ENCODE assay signal across 11 cellular contexts in genomic region chr20:5654557-5654956, GRCh38. TPM values are rescaled to one million over a fixed set of nuclear protein-coding genes. Genes with fewer than 3 reads are reported as not detected.
DNase-seq lines count a peak whose midpoint lies in the region; ATAC-seq and TF ChIP-seq lines count a peak whose summit lies in the region.
"Had no signal": no experiment of that assay in that cellular context is flagged by ENCODE, and none has a peak within 500 bp of the region (broad histone marks: within the 10 kb centered on the region; RNA-seq: fewer than 3 reads in every experiment).

No MANE protein-coding gene starts in this region.

- H3K27ac ChIP-seq in DOHH2 (ENCODE audit: low read depth, low read length) (peak overlapping the region; percentile 92), mucosa of rectum (ENCODE audit: low read depth in 2 of 2, low read length in 2 of 2) (peak overlapping the region; percentile 23 to 67), caudate nucleus (ENCODE audit: low read depth, low read length) (no peak overlapping the region)
- H3K27ac ChIP-seq: KMS-11 had no signal

- ATAC-seq in GM18498 (IDR thresholded peaks at IDR 0.05; ENCODE audit: unreplicated experiment), result no peak

- peak overlapping the region; percentile 72 for H3K4me2 ChIP-seq in DOHH2 (ENCODE audit: low read length)
- H3K4me2 ChIP-seq: KMS-11 had no signal

- no peaks in the 10 kb centered on the region for H3K9me3 ChIP-seq in DOHH2 (ENCODE audit: control insufficient read depth, insufficient read depth, low read length)
- no peaks in the 10 kb centered on the region for H3K9me3 ChIP-seq in mucosa of rectum (ENCODE audit: control insufficient read depth in 2 of 2, low read length in 2 of 2)

- H3K4me3 ChIP-seq in DOHH2 (ENCODE audit: low read length) (peak overlapping the region; percentile 25), astrocyte of the spinal cord (ENCODE audit: low read depth, low read length) (no peak overlapping the region), mucosa of rectum (ENCODE audit: low read length in 2 of 2) (no peak overlapping the region)
- H3K4me3 ChIP-seq: lung had no signal

- TF ChIP-seq CTCF in DOHH2 (IDR thresholded peaks at IDR 0.05; ENCODE audit: low read depth, low read length, poor library complexity, severe bottlenecking) (no peak), astrocyte of the spinal cord (IDR thresholded peaks at IDR 0.05; ENCODE audit: low read depth, low read length) (no peak)

- H3K27me3 ChIP-seq in DOHH2 (ENCODE audit: control insufficient read depth, low read length) (no peaks in the 10 kb centered on the region), mucosa of rectum (ENCODE audit: control insufficient read depth in 2 of 2, insufficient read depth in 2 of 2, low read length in 2 of 2) (no peaks in the 10 kb centered on the region)

- H3K4me1 ChIP-seq in DOHH2 (ENCODE audit: control insufficient read depth, low read length) (peaks cover 93% of the 10 kb centered on the region), mucosa of rectum (ENCODE audit: control insufficient read depth in 2 of 2, insufficient read depth in 2 of 2, low read length in 2 of 2) (peaks cover 13 to 16% of the 10 kb centered on the region in 2 donors)

- H3K9me2 ChIP-seq in DOHH2 (replicated peaks; ENCODE audit: control insufficient read depth, low read length), result no peaks in the 10 kb centered on the region

- no peaks in the 10 kb centered on the region for H3K79me2 ChIP-seq in DOHH2 (ENCODE audit: control insufficient read depth, low read length)

- H3F3A ChIP-seq in DOHH2 (ENCODE audit: control insufficient read depth, insufficient read depth), result peaks cover 31% of the 10 kb centered on the region

- DNase-seq in NCI-H1417 (lab: John Stamatoyannopoulos, UW) (peak in 2 of 3 experiments; percentile 19 to 69), astrocyte of the spinal cord (ENCODE audit: low read depth, low spot score) (peak; percentile 92), ureter (ENCODE audit: low spot score) (no peak), caudate nucleus (lab: John Stamatoyannopoulos, UW) (no peak)
- DNase-seq in activated CD4-positive, alpha-beta T cell treated with anti-CD3 and anti-CD28 coated beads for 4 hours, result no peak
- DNase-seq: activated gamma-delta T cell had no signal

- in situ Hi-C loops in astrocyte of the spinal cord (cut with HindIII; ENCODE audit: low sequenced_read_pairs), result no loop called here

- H3K9ac ChIP-seq in mucosa of rectum (ENCODE audit: low read depth in 1 of 2, low read length in 2 of 2), result no peak overlapping the region
- H3K9ac ChIP-seq: KMS-11 had no signal

- H3K36me3 ChIP-seq in DOHH2 (ENCODE audit: control insufficient read depth, low read length), result no peaks in the 10 kb centered on the region
- H3K36me3 ChIP-seq in mucosa of rectum (ENCODE audit: control insufficient read depth in 2 of 2, insufficient read depth in 2 of 2, low read length in 2 of 2), result no peaks in the 10 kb centered on the region

- no peaks in the 10 kb centered on the region for H4K20me1 ChIP-seq in DOHH2 (ENCODE audit: control insufficient read depth, insufficient read depth, low read depth, low read length)

RNA-seq across cellular contexts. Expression of gene GPCPD1, which starts 43.8 kb away (rescaled TPM):
- total RNA-seq in ureter, result 52.7 TPM

Comparison
In these comparisons a context has a peak if more than half of its experiments do, and no peak if none do; other contexts are left out.
1. DNase-seq: peak in NCI-H1417 (2 of 3) and astrocyte of the spinal cord (single experiment); none in activated CD4-positive, alpha-beta T cell treated with anti-CD3 and anti-CD28 coated beads for 4 hours (0 of 2), ureter (single experiment) and caudate nucleus (0 of 61).